2 cellular contexts compared by ENCODE assay signal in genomic region chr1:36297062-36297461, GRCh38.
TF ChIP-seq lines count a peak whose summit lies in the region.

No MANE protein-coding gene starts in this region.

TF ChIP-seq in GM12878, 131 proteins besides CTCF, POLR2A, EP300 and RAD21:
- TF ChIP-seq GATAD2B (conservative IDR thresholded peaks at IDR 0.05; ENCODE audit: low read depth) = no peak
- TF ChIP-seq CREB1 (IDR thresholded peaks at IDR 0.05; ENCODE audit: low read depth) = no peak
- TF ChIP-seq JUND (IDR thresholded peaks at IDR 0.05; ENCODE audit: low read depth, low read length) = no peak
- TF ChIP-seq BRCA1 (IDR thresholded peaks at IDR 0.05; ENCODE audit: low read depth, low read length) = no peak
- no peak for TF ChIP-seq MEF2A (IDR thresholded peaks at IDR 0.05; ENCODE audit: insufficient read depth, low read depth, low read length)
- TF ChIP-seq TAF1 (IDR thresholded peaks at IDR 0.05; ENCODE audit: borderline replicate concordance, low read depth, low read length) = no peak
- TF ChIP-seq FOXM1 (IDR thresholded peaks at IDR 0.05; ENCODE audit: low read depth, low read length) = no peak
TF ChIP-seq in GM12878: peak in this region for 0.

TF ChIP-seq in HEK293T, 16 proteins besides CTCF, POLR2A, EP300 and RAD21:
- TF ChIP-seq BHLHE40 (IDR thresholded peaks at IDR 0.05; ENCODE audit: borderline replicate concordance) (no peak), ARNT (IDR thresholded peaks at IDR 0.05) (no peak), PKNOX1 (IDR thresholded peaks at IDR 0.05) (no peak), ZNF384 (IDR thresholded peaks at IDR 0.05) (no peak)
